Comparison of ENCODE assay signal across 8 cellular contexts in the genomic region with DNA sequence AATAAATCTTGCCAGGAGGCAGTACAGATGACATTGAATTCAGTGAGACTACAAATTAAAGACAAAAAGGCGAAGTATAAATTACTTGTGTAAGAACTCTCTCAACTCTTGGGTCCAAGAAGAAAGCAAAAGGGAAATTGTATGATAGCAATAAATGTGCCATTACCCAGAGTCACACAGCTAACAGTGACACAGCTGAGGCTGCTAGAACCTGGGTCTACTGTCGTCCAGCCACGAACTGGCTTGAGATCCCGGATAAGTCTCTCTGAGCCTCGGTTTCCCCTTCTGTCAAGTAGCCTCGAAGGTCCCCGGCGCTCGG. TPM values are rescaled to one million over a fixed set of nuclear protein-coding genes. Genes with fewer than 3 reads are reported as not detected.
A peak's percentile ranks its signal among the peaks of the same experiment; 100 is the strongest.
DNase-seq lines count a peak whose midpoint lies in the region; ATAC-seq, FAIRE-seq and TF ChIP-seq lines count a peak whose summit lies in the region.

No MANE protein-coding gene starts in this region.

- H3K4me3 ChIP-seq in A549, result peak overlapping the region; percentile 83
- H3K4me3 ChIP-seq in HFF-Myc (replicated peaks; ENCODE audit: low read depth, low read length), result peak overlapping the region; percentile 65
- H3K4me3 ChIP-seq in adipocyte (ENCODE audit: low read length), result peak overlapping the region; percentile 96
- H3K4me3 ChIP-seq in lower lobe of right lung, result peak overlapping the region; percentile 69

- H3K27me3 ChIP-seq in adipocyte (replicated peaks; ENCODE audit: control insufficient read depth, insufficient read depth, low read length) (no peaks in the 10 kb centered on the region), lower lobe of right lung (ENCODE audit: low read depth) (peaks cover 20% of the 10 kb centered on the region)

- 0% methylated on average over 9 of the region's 9 CpGs for WGBS in A549 (ENCODE audit: missing lambda C conversion rate)

- ATAC-seq in A549 (peak; percentile 49 to 59), lower lobe of right lung (peak in 1 of 2 donors; percentile 35), GM21576 (IDR thresholded peaks at IDR 0.05; ENCODE audit: unreplicated experiment) (no peak), esophagus mucosa (no peak)

- TF ChIP-seq EP300 in A549 (IDR thresholded peaks at IDR 0.05), result no peak

- TF ChIP-seq RAD21 in A549 (conservative IDR thresholded peaks at IDR 0.05 in 1 of 2, IDR thresholded peaks at IDR 0.05 in 1 of 2), result no peak

- TF ChIP-seq POLR2A in A549 (IDR thresholded peaks at IDR 0.05; ENCODE audit: low read length), result no peak

- peak overlapping the region; percentile 95 for H3K9ac ChIP-seq in adipocyte (ENCODE audit: low read length)

- H3K27ac ChIP-seq in A549, result peak overlapping the region; percentile 95 to 96
- peak overlapping the region; percentile 78 for H3K27ac ChIP-seq in lower lobe of right lung

- POLR2A ChIA-PET in A549 (lab: Yijun Ruan, JAX), result interaction anchor here (1.1 to 2.3 kb wide), 2 partner anchors 42 to 82 kb away, joined by 3 to 12 read pairs; no protein-coding TSS in a partner anchor

- H3K36me3 ChIP-seq in adipocyte (ENCODE audit: control insufficient read depth, insufficient read depth, low read length, severe bottlenecking) (no peaks in the 10 kb centered on the region), lower lobe of right lung (no peaks in the 10 kb centered on the region)

- FAIRE-seq in A549 (lab: Jason Lieb, UNC), result no peak

- TF ChIP-seq CTCF in A549 (IDR thresholded peaks at IDR 0.05) (no peak), HFF-Myc (IDR thresholded peaks at IDR 0.05; ENCODE audit: low read depth, low read length, missing control alignments) (no peak), lower lobe of right lung (IDR thresholded peaks at IDR 0.05) (no peak)

- H3K4me1 ChIP-seq in A549 (peaks cover 48% of the 10 kb centered on the region), adipocyte (ENCODE audit: control insufficient read depth, insufficient read depth, low read length) (peaks cover 35% of the 10 kb centered on the region), lower lobe of right lung (peaks cover 7% of the 10 kb centered on the region)

- H3K9me3 ChIP-seq in A549 (no peaks in the 10 kb centered on the region), adipocyte (ENCODE audit: control insufficient read depth, low read length) (no peaks in the 10 kb centered on the region), lower lobe of right lung (no peaks in the 10 kb centered on the region)

- DNase-seq in A549 (ENCODE audit: low read depth in 1 of 2, low spot score in 1 of 2) (no peak), HFF-Myc (ENCODE audit: extremely low read depth, low read depth) (no peak), adipocyte (ENCODE audit: low read depth) (no peak), lower lobe of right lung (no peak), NCI-H2029 treated with DMSO at 0.1 percent for 48 hours (lab: John Stamatoyannopoulos, UW) (no peak)
- DNase-seq in effector CD8-positive, alpha-beta T cell (lab: John Stamatoyannopoulos, UW), result no peak

- CTCF ChIA-PET in A549 (lab: Yijun Ruan, JAX), result interaction anchor here (0.7 to 2.9 kb wide), 13 partner anchors 9 to 470 kb away, joined by 3 to 11 read pairs (median 5); no protein-coding TSS in a partner anchor

- peak overlapping the region; percentile 85 for H3K4me2 ChIP-seq in A549

- intact Hi-C loops in lower lobe of right lung (cut with DNase I), result no loop called here

TF ChIP-seq in A549, 52 proteins besides CTCF, POLR2A, EP300 and RAD21:
- TF ChIP-seq SMC3 (IDR thresholded peaks at IDR 0.05) (no peak), RARB (CRISPR knock-in tag; IDR thresholded peaks at IDR 0.05) (no peak), ZC3H11A (IDR thresholded peaks at IDR 0.05) (no peak), EHMT2 (IDR thresholded peaks at IDR 0.05; ENCODE audit: low read depth) (no peak), RNF2 (IDR thresholded peaks at IDR 0.05; ENCODE audit: borderline replicate concordance, low read depth) (no peak)
- TF ChIP-seq, protein P1, sequence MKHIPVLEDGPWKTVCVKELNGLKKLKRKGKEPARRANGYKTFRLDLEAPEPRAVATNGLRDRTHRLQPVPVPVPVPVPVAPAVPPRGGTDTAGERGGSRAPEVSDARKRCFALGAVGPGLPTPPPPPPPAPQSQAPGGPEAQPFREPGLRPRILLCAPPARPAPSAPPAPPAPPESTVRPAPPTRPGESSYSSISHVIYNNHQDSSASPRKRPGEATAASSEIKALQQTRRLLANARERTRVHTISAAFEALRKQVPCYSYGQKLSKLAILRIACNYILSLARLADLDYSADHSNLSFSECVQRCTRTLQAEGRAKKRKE (CRISPR knock-in tag; IDR thresholded peaks at IDR 0.05; ENCODE audit: low read depth), result no peak
TF ChIP-seq in A549: peak in this region for 0.

RNA-seq across cellular contexts. Expression of a gene that starts 0.4 kb away (rescaled TPM):
- polyA plus RNA-seq in A549 (2011; rRNA removed) (19.0 and 29.3 TPM in 2 replicates), A549 (2017; fragmentation: RNase III; extraction: RNeasy Plus Mini Kit Qiagen cat#74134 plus additional on column Dnase treatment) (6.5 to 9.4 TPM (median 8.2 TPM) in 3 replicates)
- 5.1 and 6.5 TPM in 2 replicates for polyA plus RNA-seq in A549 (2012; cell fraction: cytosol; rRNA removed)
- 7.0 and 8.2 TPM in 2 replicates for polyA plus RNA-seq in A549 (2012; cell fraction: nucleus; rRNA removed)
- 55.0 and 55.8 TPM in 2 replicates for polyA minus RNA-seq in A549 (2011; rRNA and poly(A)+ RNA removed)
- total RNA-seq in lower lobe of right lung (15.8 TPM), esophagus mucosa (4.4 TPM)

Comparison
In these comparisons a context has a peak if more than half of its experiments do, and no peak if none do; other contexts are left out.
1. ATAC-seq: peak in A549 (2 of 2); none in GM21576 (single experiment) and esophagus mucosa (single experiment).
2. Peak in every context shown above with its lines, with median percentiles within 50 percentile points of each other: H3K4me3 ChIP-seq.